In the genomic region with DNA sequence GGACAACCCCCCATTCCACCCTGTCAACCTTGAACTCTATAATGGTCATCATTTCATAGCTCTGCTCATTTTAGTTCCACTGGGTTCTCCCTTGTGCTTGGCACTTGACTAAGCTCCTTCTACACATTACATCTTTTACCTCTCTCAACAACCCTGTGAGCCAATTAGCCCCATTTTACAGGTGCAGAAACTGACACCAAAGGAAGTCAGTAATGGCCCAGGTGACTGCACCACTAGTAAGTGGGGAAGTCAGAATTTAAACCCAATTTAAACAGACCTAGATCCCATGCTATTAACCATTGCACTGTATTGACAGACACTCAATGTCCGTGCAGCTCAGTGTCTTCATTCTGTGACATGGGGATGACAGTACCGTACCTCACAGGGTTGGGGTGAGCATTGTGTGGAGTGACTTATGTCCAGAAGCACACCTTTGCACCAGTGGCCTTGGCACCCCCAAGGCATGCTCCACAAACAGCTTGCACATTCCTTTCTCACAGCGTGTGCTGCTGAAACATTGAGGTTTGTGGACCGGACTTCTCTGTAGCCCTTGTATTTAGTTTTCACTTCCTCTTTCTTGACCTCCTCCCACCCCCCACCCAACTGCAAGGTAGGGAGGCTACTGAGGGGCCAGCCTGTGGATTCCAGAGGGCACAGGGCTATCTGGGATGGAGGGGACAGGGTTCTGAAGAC, we compare ENCODE assay signal across 8 cellular contexts. TPM values are rescaled to one million over a fixed set of nuclear protein-coding genes. Genes with fewer than 3 reads are reported as not detected.
DNase-seq lines count a peak whose midpoint lies in the region; ATAC-seq and TF ChIP-seq lines count a peak whose summit lies in the region.

No MANE protein-coding gene starts in this region.

- H3K9ac ChIP-seq in KMS-11 (peak overlapping the region; percentile 63; the same call in 1 of the 2 replicates), colonic mucosa (ENCODE audit: low read depth in 2 of 2, low read length in 2 of 2) (peak overlapping the region in 1 of 2 donors; percentile 47)

- no peaks in the 10 kb centered on the region for H3K27me3 ChIP-seq in CD4-positive, alpha-beta T cell (ENCODE audit: control insufficient read depth, insufficient read depth, low read length)
- H3K27me3 ChIP-seq in KMS-11 (ENCODE audit: insufficient read depth, low read depth) (no peaks in the 10 kb centered on the region), colonic mucosa (no peaks in the 10 kb centered on the region)

- H3K27ac Mint-ChIP-seq in CD4-positive, alpha-beta T cell, result peak overlapping the region; percentile 97

- DNase-seq in CD4-positive, alpha-beta T cell, result no peak
- no peak for DNase-seq in colonic mucosa
- no peak for DNase-seq in stimulated activated CD4-positive, alpha-beta T cell treated with anti-CD3 and anti-CD28 coated beads, Interleukin-1b, Interleukin-23, amount 100 ng/mL, for 48 hours
- DNase-seq in DMS153 (lab: John Stamatoyannopoulos, UW), result no peak
- no peak for DNase-seq in D341Med (ENCODE audit: low spot score)
- no peak for DNase-seq in superior temporal gyrus (ENCODE audit: extremely low spot score)

- H3K4me3 ChIP-seq in KMS-11 (IDR thresholded peaks at IDR 0.05; ENCODE audit: insufficient read depth, low read depth, low read length), result no peak overlapping the region
- H3K4me3 ChIP-seq in colonic mucosa, result no peak overlapping the region

- CTCF ChIA-PET in CD4-positive, alpha-beta T cell (lab: Charles Lee), result interaction anchor here (0.7 to 4.6 kb wide), 10 partner anchors 9 to 81 kb away, joined by 3 to 30 read pairs (median 5); a partner anchor contains a TSS

- H3K27me3 Mint-ChIP-seq in CD4-positive, alpha-beta T cell, result no peaks in the 10 kb centered on the region

- intact Hi-C loops in CD4-positive, alpha-beta T cell (cut with DNase I, micrococcal nuclease), result loop anchor here in 1 of 2 experiments (2.0 kb wide), 1 partner anchor 43 kb away; no protein-coding TSS in a partner anchor
- intact Hi-C loops in colonic mucosa (cut with DNase I), result no loop called here

- H2AFZ ChIP-seq in KMS-11 (ENCODE audit: low read depth), result no peak overlapping the region

- H3K4me1 ChIP-seq in KMS-11 (ENCODE audit: low read depth, poor library complexity, severe bottlenecking), result peaks cover 80% of the 10 kb centered on the region
- H3K4me1 ChIP-seq in colonic mucosa, result peaks cover 25% of the 10 kb centered on the region

- H3K4me1 Mint-ChIP-seq in CD4-positive, alpha-beta T cell (ENCODE audit: low read depth), result peaks cover 99% of the 10 kb centered on the region

- no peaks in the 10 kb centered on the region for H3K9me3 Mint-ChIP-seq in CD4-positive, alpha-beta T cell

- peak overlapping the region; percentile 85 for H3K4me3 Mint-ChIP-seq in CD4-positive, alpha-beta T cell

- POLR2A ChIA-PET in CD4-positive, alpha-beta T cell (lab: Charles Lee), result interaction anchor here (1.0 to 15.8 kb wide), 16 partner anchors 9 to 84 kb away, joined by 3 to 1045 read pairs (median 6); a partner anchor contains a TSS

- H3K79me2 ChIP-seq in KMS-11 (ENCODE audit: insufficient read depth, low read depth), result no peaks in the 10 kb centered on the region

- no peaks in the 10 kb centered on the region for H3K9me3 ChIP-seq in CD4-positive, alpha-beta T cell (ENCODE audit: control insufficient read depth, low read length)
- no peaks in the 10 kb centered on the region for H3K9me3 ChIP-seq in colonic mucosa

- H3K36me3 Mint-ChIP-seq in CD4-positive, alpha-beta T cell (ENCODE audit: low read depth), result peaks cover 25% of the 10 kb centered on the region

- H3K36me3 ChIP-seq in KMS-11 (ENCODE audit: insufficient read depth), result no peaks in the 10 kb centered on the region
- H3K36me3 ChIP-seq in colonic mucosa, result no peaks in the 10 kb centered on the region

- no peak for TF ChIP-seq CTCF in CD4-positive, alpha-beta T cell (IDR thresholded peaks at IDR 0.05)
- no peak for TF ChIP-seq CTCF in KMS-11 (conservative IDR thresholded peaks at IDR 0.05; ENCODE audit: low read depth, low read length)
- no peak for TF ChIP-seq CTCF in colonic mucosa (IDR thresholded peaks at IDR 0.05)

- peak overlapping the region; percentile 62 for H3K4me2 ChIP-seq in KMS-11

- no peaks in the 10 kb centered on the region for H4K20me1 ChIP-seq in KMS-11 (ENCODE audit: insufficient read depth)

- ATAC-seq in CD4-positive, alpha-beta T cell (ENCODE audit: poor library complexity), result no peak
- peak; percentile 41 for ATAC-seq in GM19351 (IDR thresholded peaks at IDR 0.05; ENCODE audit: unreplicated experiment)

- H3K27ac ChIP-seq in CD4-positive, alpha-beta T cell (ENCODE audit: low read depth, low read length), result peak overlapping the region; percentile 69
- H3K27ac ChIP-seq in KMS-11, result peak overlapping the region; percentile 88
- peak overlapping the region; percentile 64 for H3K27ac ChIP-seq in colonic mucosa

RNA-seq across cellular contexts. Expression of a gene that starts 23.1 kb away (rescaled TPM):
- total RNA-seq in CD4-positive, alpha-beta T cell, result 1,000 to 10,000 TPM; 1,212 to 1,234 TPM
- total RNA-seq in colonic mucosa, result 10 to 100 TPM; 59.7 to 87.8 TPM

Comparison
In these comparisons a context has a peak if more than half of its experiments do, and no peak if none do; other contexts are left out.
1. RNA of a gene that starts 23.1 kb away (total RNA-seq): 1,212 to 1,234 TPM in CD4-positive, alpha-beta T cell; 59.7 to 87.8 TPM in colonic mucosa; every median in the first group is over 10 times any median in the second.
2. Peak in every context shown above with its lines, with median percentiles within 50 percentile points of each other: H3K27ac ChIP-seq.